ENCODE assay signal across 25 cellular contexts in the genomic region with DNA sequence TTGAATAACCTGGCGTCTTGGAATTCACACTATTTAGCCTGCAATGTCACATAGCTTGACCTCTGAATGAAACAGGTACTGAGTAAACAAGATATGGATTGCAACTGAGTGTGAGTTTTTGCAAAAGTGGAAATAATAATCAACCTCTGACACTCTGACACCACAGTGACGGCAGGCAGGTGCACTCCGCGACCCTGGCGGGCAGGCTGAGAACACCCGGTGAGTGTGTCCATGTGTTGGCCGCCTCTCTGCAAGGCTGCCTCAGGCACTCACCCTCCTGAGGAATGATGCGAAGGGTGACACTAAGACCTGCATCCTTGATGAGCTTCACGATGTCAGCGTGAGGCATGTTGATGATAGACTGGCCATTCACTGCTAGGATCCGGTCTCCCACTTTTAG.
"Had no signal": no experiment of that assay in that cellular context is flagged by ENCODE, and none has a peak within 500 bp of the region (broad histone marks: within the 10 kb centered on the region; RNA-seq: fewer than 3 reads in every experiment).

No MANE protein-coding gene starts in this region.

- H3K4me3 Mint-ChIP-seq: activated CD4-positive, alpha-beta T cell treated with anti-CD3 and anti-CD28 coated beads for 36 hours; activated CD4-positive, alpha-beta T cell treated with anti-CD3 and anti-CD28 coated beads, Interleukin-2, amount 10 ng/mL, durations not matched to agents 7 days and 5 days; activated CD8-positive, alpha-beta T cell treated with anti-CD3 and anti-CD28 coated beads, Interleukin-2, amount 10 ng/mL, durations not matched to agents 7 days and 5 days; activated naive CD4-positive, alpha-beta T cell treated with anti-CD3 and anti-CD28 coated beads, Interleukin-2, amount 50 U/mL, for 24 hours; activated T-cell treated with anti-CD3 and anti-CD28 coated beads, Interleukin-2, amount 50 U/mL, for 24 hours; T-helper 1 cell treated with Interleukin-12 subunit alpha and Interleukin-12 subunit beta and Interleukin-4 antibody, amounts not matched to agents 30 μg/mL and 1 μg/mL, for 36 hours; T-helper 2 cell treated with Interferon-gamma antibody and Interleukin-4, amounts not matched to agents 5 μg/mL and 100 μg/mL, for 36 hours had no signal

- H3K27ac Mint-ChIP-seq: activated CD4-positive, alpha-beta T cell treated with anti-CD3 and anti-CD28 coated beads for 36 hours; activated CD4-positive, alpha-beta T cell treated with anti-CD3 and anti-CD28 coated beads, Interleukin-2, amount 10 ng/mL, durations not matched to agents 7 days and 5 days; activated CD8-positive, alpha-beta T cell treated with anti-CD3 and anti-CD28 coated beads, Interleukin-2, amount 10 ng/mL, durations not matched to agents 7 days and 5 days; activated naive CD4-positive, alpha-beta T cell treated with anti-CD3 and anti-CD28 coated beads, Interleukin-2, amount 50 U/mL, for 24 hours; activated T-cell treated with anti-CD3 and anti-CD28 coated beads, Interleukin-2, amount 50 U/mL, for 24 hours; activated T-helper 2 cell treated with anti-CD3 and anti-CD28 coated beads, Interferon-gamma antibody, Interleukin-2, Interleukin-4, amounts not matched to agents 10 μg/mL and 5 μg/mL and 100 μg/mL, durations not matched to agents 14 hours and 24 hours and 36 hours; T-helper 1 cell treated with Interleukin-12 subunit alpha and Interleukin-12 subunit beta and Interleukin-4 antibody, amounts not matched to agents 30 μg/mL and 1 μg/mL, for 36 hours; T-helper 2 cell treated with Interferon-gamma antibody and Interleukin-4, amounts not matched to agents 5 μg/mL and 100 μg/mL, for 36 hours had no signal

- H3K27ac ChIP-seq: adrenal gland, brain microvascular endothelial cell, Peyer's patch, SJSA1 had no signal

- H3K36me3 Mint-ChIP-seq: activated naive CD4-positive, alpha-beta T cell treated with anti-CD3 and anti-CD28 coated beads, Interleukin-2, amount 50 U/mL, for 24 hours had no signal

- DNase-seq: activated CD4-positive, alpha-beta T cell treated with anti-CD3 and anti-CD28 coated beads for 36 hours; activated CD4-positive, alpha-beta T cell treated with anti-CD3 and anti-CD28 coated beads, Interleukin-2, amount 10 ng/mL, durations not matched to agents 7 days and 5 days; activated CD4-positive, alpha-beta T cell treated with anti-CD3 and anti-CD28 coated beads, Interleukin-2, amount 50 U/mL, for 48 hours; activated CD8-positive, alpha-beta T cell treated with anti-CD3 and anti-CD28 coated beads, Interleukin-2, amount 10 ng/mL, durations not matched to agents 7 days and 5 days; activated gamma-delta T cell; activated naive CD4-positive, alpha-beta T cell treated with Interleukin-2 at 50 U/mL for 16 hours; activated T-cell treated with anti-CD3 and anti-CD28 coated beads, Interleukin-2, amount 50 U/mL, for 24 hours; central memory CD4-positive, alpha-beta T cell; MV-4-11; NCI-H1436 treated with DMSO at 0.1 percent for 48 hours; NCI-H187; NCI-H510A; NK-92 treated with Interleukin-12 subunit alpha and Interleukin-12 subunit beta, amount 100 ng/mL, for 24 hours; Peyer's patch; SHP77 treated with DMSO at 0.1 percent for 48 hours had no signal

- H3K9me3 Mint-ChIP-seq: activated CD4-positive, alpha-beta T cell treated with anti-CD3 and anti-CD28 coated beads, Interleukin-2, amount 10 ng/mL, durations not matched to agents 7 days and 5 days; activated naive CD4-positive, alpha-beta T cell treated with anti-CD3 and anti-CD28 coated beads, Interleukin-2, amount 50 U/mL, for 24 hours; activated T-cell treated with anti-CD3 and anti-CD28 coated beads, Interleukin-2, amount 50 U/mL, for 24 hours; activated T-helper 2 cell treated with anti-CD3 and anti-CD28 coated beads, Interferon-gamma antibody, Interleukin-2, Interleukin-4, amounts not matched to agents 10 μg/mL and 5 μg/mL and 100 μg/mL, durations not matched to agents 14 hours and 24 hours and 36 hours; T-helper 1 cell treated with Interleukin-12 subunit alpha and Interleukin-12 subunit beta and Interleukin-4 antibody, amounts not matched to agents 30 μg/mL and 1 μg/mL, for 36 hours; T-helper 2 cell treated with Interferon-gamma antibody and Interleukin-4, amounts not matched to agents 5 μg/mL and 100 μg/mL, for 36 hours had no signal

- H3K9me3 ChIP-seq: adrenal gland, Peyer's patch, SJSA1, SK-N-SH had no signal

- FAIRE-seq: TTC549 had no signal

- H3K4me3 ChIP-seq: adrenal gland, Peyer's patch, SJSA1 had no signal

- H3K9ac ChIP-seq: SK-N-SH had no signal

- H3K36me3 ChIP-seq: adrenal gland, brain microvascular endothelial cell, Peyer's patch, SJSA1 had no signal

- ATAC-seq: activated CD4-positive, alpha-beta T cell treated with anti-CD3 and anti-CD28 coated beads for 36 hours; activated CD4-positive, CD25-positive, alpha-beta regulatory T cell treated with anti-CD3 and anti-CD28 coated beads, Interleukin-2, amount 50 U/mL, for 24 hours; activated CD8-positive, alpha-beta T cell treated with anti-CD3 and anti-CD28 coated beads, Interleukin-2, amount 10 ng/mL, durations not matched to agents 7 days and 5 days had no signal

- H3K4me2 ChIP-seq: SK-N-SH had no signal

- H3K4me1 Mint-ChIP-seq: activated CD4-positive, alpha-beta T cell treated with anti-CD3 and anti-CD28 coated beads for 36 hours; activated CD4-positive, alpha-beta T cell treated with anti-CD3 and anti-CD28 coated beads, Interleukin-2, amount 10 ng/mL, durations not matched to agents 7 days and 5 days; activated naive CD4-positive, alpha-beta T cell treated with anti-CD3 and anti-CD28 coated beads, Interleukin-2, amount 50 U/mL, for 24 hours had no signal

- H3K4me1 ChIP-seq: Peyer's patch, SJSA1 had no signal

- H3K27me3 ChIP-seq: adrenal gland, brain microvascular endothelial cell, Peyer's patch had no signal
